Comparison of ENCODE assay signal across 17 cellular contexts in genomic region chr11:125603207-125603606, GRCh38.
"Had no signal": no experiment of that assay in that cellular context is flagged by ENCODE, and none has a peak within 500 bp of the region (broad histone marks: within the 10 kb centered on the region; RNA-seq: fewer than 3 reads in every experiment).

No MANE protein-coding gene starts in this region.

- DNase-seq: activated CD4-positive, alpha-beta T cell treated with anti-CD3 and anti-CD28 coated beads, Interleukin-2, amount 50 U/mL, for 48 hours; activated naive CD4-positive, alpha-beta T cell treated with anti-CD3 and anti-CD28 coated beads, Interleukin-2, amount 10 ng/mL, durations not matched to agents 7 days and 5 days; colonic mucosa; effector CD4-positive, alpha-beta T cell; esophagus squamous epithelium; foreskin melanocyte; immature natural killer cell; left cardiac atrium; pancreas; stimulated activated CD4-positive, alpha-beta T cell treated with anti-CD3 and anti-CD28 coated beads, Interleukin-4, amount 100 ng/mL, for 4 hours; stimulated activated CD8-positive, alpha-beta memory T cell treated with anti-CD3 and anti-CD28 coated beads, Interleukin-4, amount 100 ng/mL, for 48 hours; T-helper 17 cell; upper lobe of right lung; WERI-Rb-1 had no signal

- H3K4me1 ChIP-seq: colonic mucosa, esophagus squamous epithelium, upper lobe of right lung had no signal

- H3K27me3 ChIP-seq: cardiac muscle cell, colonic mucosa, esophagus squamous epithelium, pancreas, upper lobe of right lung had no signal

- FAIRE-seq: pancreas had no signal

- H3K27ac ChIP-seq: cardiac muscle cell, colonic mucosa, esophagus squamous epithelium, pancreas, skin epidermis, upper lobe of right lung, WERI-Rb-1 had no signal

- ATAC-seq: left cardiac atrium, pancreas, T-helper 17 cell, upper lobe of right lung had no signal

- H3K9me3 ChIP-seq: colonic mucosa, esophagus squamous epithelium, pancreas, upper lobe of right lung had no signal

- H3K4me3 ChIP-seq: cardiac muscle cell, colonic mucosa, esophagus squamous epithelium, lung, pancreas, skin epidermis, upper lobe of right lung had no signal
